1 cellular context compared by ENCODE assay signal in the genomic region with DNA sequence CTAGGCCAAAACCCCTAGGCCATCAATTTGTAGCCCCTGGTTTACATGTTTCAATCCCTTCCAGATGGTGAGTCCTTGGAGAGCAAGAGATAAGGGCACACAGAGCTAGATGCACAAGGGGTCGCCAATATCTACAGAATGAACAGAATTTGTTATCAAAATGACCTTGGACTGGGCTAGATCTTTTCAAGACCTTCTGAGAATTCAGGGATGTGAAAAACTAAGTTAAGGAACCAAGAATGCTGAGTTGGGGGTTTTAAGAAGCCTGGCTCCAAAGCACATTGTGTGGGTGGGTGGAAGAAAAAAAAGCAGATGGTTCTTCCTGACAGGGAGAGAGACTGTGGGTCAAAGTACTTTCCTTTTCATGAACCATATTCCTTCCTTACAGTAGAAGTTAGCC.
TF ChIP-seq lines count a peak whose summit lies in the region.

No MANE protein-coding gene starts in this region.

TF ChIP-seq in K562, 482 proteins besides CTCF, POLR2A, EP300 and RAD21 (continued from another document and continues in another):
- TF ChIP-seq, protein P1, sequence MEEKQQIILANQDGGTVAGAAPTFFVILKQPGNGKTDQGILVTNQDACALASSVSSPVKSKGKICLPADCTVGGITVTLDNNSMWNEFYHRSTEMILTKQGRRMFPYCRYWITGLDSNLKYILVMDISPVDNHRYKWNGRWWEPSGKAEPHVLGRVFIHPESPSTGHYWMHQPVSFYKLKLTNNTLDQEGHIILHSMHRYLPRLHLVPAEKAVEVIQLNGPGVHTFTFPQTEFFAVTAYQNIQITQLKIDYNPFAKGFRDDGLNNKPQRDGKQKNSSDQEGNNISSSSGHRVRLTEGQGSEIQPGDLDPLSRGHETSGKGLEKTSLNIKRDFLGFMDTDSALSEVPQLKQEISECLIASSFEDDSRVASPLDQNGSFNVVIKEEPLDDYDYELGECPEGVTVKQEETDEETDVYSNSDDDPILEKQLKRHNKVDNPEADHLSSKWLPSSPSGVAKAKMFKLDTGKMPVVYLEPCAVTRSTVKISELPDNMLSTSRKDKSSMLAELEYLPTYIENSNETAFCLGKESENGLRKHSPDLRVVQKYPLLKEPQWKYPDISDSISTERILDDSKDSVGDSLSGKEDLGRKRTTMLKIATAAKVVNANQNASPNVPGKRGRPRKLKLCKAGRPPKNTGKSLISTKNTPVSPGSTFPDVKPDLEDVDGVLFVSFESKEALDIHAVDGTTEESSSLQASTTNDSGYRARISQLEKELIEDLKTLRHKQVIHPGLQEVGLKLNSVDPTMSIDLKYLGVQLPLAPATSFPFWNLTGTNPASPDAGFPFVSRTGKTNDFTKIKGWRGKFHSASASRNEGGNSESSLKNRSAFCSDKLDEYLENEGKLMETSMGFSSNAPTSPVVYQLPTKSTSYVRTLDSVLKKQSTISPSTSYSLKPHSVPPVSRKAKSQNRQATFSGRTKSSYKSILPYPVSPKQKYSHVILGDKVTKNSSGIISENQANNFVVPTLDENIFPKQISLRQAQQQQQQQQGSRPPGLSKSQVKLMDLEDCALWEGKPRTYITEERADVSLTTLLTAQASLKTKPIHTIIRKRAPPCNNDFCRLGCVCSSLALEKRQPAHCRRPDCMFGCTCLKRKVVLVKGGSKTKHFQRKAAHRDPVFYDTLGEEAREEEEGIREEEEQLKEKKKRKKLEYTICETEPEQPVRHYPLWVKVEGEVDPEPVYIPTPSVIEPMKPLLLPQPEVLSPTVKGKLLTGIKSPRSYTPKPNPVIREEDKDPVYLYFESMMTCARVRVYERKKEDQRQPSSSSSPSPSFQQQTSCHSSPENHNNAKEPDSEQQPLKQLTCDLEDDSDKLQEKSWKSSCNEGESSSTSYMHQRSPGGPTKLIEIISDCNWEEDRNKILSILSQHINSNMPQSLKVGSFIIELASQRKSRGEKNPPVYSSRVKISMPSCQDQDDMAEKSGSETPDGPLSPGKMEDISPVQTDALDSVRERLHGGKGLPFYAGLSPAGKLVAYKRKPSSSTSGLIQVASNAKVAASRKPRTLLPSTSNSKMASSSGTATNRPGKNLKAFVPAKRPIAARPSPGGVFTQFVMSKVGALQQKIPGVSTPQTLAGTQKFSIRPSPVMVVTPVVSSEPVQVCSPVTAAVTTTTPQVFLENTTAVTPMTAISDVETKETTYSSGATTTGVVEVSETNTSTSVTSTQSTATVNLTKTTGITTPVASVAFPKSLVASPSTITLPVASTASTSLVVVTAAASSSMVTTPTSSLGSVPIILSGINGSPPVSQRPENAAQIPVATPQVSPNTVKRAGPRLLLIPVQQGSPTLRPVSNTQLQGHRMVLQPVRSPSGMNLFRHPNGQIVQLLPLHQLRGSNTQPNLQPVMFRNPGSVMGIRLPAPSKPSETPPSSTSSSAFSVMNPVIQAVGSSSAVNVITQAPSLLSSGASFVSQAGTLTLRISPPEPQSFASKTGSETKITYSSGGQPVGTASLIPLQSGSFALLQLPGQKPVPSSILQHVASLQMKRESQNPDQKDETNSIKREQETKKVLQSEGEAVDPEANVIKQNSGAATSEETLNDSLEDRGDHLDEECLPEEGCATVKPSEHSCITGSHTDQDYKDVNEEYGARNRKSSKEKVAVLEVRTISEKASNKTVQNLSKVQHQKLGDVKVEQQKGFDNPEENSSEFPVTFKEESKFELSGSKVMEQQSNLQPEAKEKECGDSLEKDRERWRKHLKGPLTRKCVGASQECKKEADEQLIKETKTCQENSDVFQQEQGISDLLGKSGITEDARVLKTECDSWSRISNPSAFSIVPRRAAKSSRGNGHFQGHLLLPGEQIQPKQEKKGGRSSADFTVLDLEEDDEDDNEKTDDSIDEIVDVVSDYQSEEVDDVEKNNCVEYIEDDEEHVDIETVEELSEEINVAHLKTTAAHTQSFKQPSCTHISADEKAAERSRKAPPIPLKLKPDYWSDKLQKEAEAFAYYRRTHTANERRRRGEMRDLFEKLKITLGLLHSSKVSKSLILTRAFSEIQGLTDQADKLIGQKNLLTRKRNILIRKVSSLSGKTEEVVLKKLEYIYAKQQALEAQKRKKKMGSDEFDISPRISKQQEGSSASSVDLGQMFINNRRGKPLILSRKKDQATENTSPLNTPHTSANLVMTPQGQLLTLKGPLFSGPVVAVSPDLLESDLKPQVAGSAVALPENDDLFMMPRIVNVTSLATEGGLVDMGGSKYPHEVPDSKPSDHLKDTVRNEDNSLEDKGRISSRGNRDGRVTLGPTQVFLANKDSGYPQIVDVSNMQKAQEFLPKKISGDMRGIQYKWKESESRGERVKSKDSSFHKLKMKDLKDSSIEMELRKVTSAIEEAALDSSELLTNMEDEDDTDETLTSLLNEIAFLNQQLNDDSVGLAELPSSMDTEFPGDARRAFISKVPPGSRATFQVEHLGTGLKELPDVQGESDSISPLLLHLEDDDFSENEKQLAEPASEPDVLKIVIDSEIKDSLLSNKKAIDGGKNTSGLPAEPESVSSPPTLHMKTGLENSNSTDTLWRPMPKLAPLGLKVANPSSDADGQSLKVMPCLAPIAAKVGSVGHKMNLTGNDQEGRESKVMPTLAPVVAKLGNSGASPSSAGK (IDR thresholded peaks at IDR 0.05): no peak
- TF ChIP-seq ZNF12 (CRISPR knock-in tag; IDR thresholded peaks at IDR 0.05): no peak
- no peak for TF ChIP-seq ZNF431 (CRISPR knock-in tag; IDR thresholded peaks at IDR 0.05)
- TF ChIP-seq ZBTB12 (CRISPR knock-in tag; IDR thresholded peaks at IDR 0.05): no peak
- TF ChIP-seq MAFK (IDR thresholded peaks at IDR 0.05; ENCODE audit: low read length): peak; percentile 85
- TF ChIP-seq ZNF274 (IDR thresholded peaks at IDR 0.05; ENCODE audit: borderline replicate concordance, low read depth, low read length): no peak
- peak; percentile 91 for TF ChIP-seq MAFG (tag; conservative IDR thresholded peaks at IDR 0.05)
- peak; percentile 47; the same call in 1 of the 2 replicates for TF ChIP-seq POLR2AphosphoS5 (IDR thresholded peaks at IDR 0.05; ENCODE audit: control insufficient read depth, insufficient read depth, low read depth, low read length)
- no peak for TF ChIP-seq PHB (CRISPR knock-in tag; IDR thresholded peaks at IDR 0.05)
- TF ChIP-seq BDP1 (IDR thresholded peaks at IDR 0.05; ENCODE audit: insufficient read depth, insufficient read length): no peak
- no peak for TF ChIP-seq STAT5B (CRISPR knock-in tag; IDR thresholded peaks at IDR 0.05)
- TF ChIP-seq TEAD4 (IDR thresholded peaks at IDR 0.05; ENCODE audit: low read length): peak; percentile 62
- TF ChIP-seq TEAD4 (CRISPR knock-in tag; IDR thresholded peaks at IDR 0.05; ENCODE audit: borderline replicate concordance): no peak
- TF ChIP-seq MCM7 (IDR thresholded peaks at IDR 0.05): no peak
- TF ChIP-seq ZBTB8A (IDR thresholded peaks at IDR 0.05; ENCODE audit: partially characterized antibody): no peak
- TF ChIP-seq PHB2 (IDR thresholded peaks at IDR 0.05; ENCODE audit: low read depth): no peak
- no peak for TF ChIP-seq RBM22 (IDR thresholded peaks at IDR 0.05; ENCODE audit: low read depth, low read length, poor library complexity, severe bottlenecking)
- TF ChIP-seq ZNF740 (CRISPR knock-in tag; IDR thresholded peaks at IDR 0.05): no peak
- TF ChIP-seq ZNF740 (tag; IDR thresholded peaks at IDR 0.05): no peak
- TF ChIP-seq JUND (IDR thresholded peaks at IDR 0.05; ENCODE audit: borderline replicate concordance, low read depth, low read length): no peak
- TF ChIP-seq JUND (tag; IDR thresholded peaks at IDR 0.05; ENCODE audit: borderline replicate concordance, low read depth, low read length): peak; percentile 42; the same call in 1 of the 3 replicates
- TF ChIP-seq CHD1 (IDR thresholded peaks at IDR 0.05; ENCODE audit: low read length): no peak
- TF ChIP-seq, protein P2, sequence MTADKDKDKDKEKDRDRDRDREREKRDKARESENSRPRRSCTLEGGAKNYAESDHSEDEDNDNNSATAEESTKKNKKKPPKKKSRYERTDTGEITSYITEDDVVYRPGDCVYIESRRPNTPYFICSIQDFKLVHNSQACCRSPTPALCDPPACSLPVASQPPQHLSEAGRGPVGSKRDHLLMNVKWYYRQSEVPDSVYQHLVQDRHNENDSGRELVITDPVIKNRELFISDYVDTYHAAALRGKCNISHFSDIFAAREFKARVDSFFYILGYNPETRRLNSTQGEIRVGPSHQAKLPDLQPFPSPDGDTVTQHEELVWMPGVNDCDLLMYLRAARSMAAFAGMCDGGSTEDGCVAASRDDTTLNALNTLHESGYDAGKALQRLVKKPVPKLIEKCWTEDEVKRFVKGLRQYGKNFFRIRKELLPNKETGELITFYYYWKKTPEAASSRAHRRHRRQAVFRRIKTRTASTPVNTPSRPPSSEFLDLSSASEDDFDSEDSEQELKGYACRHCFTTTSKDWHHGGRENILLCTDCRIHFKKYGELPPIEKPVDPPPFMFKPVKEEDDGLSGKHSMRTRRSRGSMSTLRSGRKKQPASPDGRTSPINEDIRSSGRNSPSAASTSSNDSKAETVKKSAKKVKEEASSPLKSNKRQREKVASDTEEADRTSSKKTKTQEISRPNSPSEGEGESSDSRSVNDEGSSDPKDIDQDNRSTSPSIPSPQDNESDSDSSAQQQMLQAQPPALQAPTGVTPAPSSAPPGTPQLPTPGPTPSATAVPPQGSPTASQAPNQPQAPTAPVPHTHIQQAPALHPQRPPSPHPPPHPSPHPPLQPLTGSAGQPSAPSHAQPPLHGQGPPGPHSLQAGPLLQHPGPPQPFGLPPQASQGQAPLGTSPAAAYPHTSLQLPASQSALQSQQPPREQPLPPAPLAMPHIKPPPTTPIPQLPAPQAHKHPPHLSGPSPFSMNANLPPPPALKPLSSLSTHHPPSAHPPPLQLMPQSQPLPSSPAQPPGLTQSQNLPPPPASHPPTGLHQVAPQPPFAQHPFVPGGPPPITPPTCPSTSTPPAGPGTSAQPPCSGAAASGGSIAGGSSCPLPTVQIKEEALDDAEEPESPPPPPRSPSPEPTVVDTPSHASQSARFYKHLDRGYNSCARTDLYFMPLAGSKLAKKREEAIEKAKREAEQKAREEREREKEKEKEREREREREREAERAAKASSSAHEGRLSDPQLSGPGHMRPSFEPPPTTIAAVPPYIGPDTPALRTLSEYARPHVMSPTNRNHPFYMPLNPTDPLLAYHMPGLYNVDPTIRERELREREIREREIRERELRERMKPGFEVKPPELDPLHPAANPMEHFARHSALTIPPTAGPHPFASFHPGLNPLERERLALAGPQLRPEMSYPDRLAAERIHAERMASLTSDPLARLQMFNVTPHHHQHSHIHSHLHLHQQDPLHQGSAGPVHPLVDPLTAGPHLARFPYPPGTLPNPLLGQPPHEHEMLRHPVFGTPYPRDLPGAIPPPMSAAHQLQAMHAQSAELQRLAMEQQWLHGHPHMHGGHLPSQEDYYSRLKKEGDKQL (CRISPR knock-in tag; IDR thresholded peaks at IDR 0.05; ENCODE audit: borderline replicate concordance): no peak
- no peak for TF ChIP-seq DNMT1 (IDR thresholded peaks at IDR 0.05)
- no peak for TF ChIP-seq ZBED1 (IDR thresholded peaks at IDR 0.05)
- TF ChIP-seq, protein P3, sequence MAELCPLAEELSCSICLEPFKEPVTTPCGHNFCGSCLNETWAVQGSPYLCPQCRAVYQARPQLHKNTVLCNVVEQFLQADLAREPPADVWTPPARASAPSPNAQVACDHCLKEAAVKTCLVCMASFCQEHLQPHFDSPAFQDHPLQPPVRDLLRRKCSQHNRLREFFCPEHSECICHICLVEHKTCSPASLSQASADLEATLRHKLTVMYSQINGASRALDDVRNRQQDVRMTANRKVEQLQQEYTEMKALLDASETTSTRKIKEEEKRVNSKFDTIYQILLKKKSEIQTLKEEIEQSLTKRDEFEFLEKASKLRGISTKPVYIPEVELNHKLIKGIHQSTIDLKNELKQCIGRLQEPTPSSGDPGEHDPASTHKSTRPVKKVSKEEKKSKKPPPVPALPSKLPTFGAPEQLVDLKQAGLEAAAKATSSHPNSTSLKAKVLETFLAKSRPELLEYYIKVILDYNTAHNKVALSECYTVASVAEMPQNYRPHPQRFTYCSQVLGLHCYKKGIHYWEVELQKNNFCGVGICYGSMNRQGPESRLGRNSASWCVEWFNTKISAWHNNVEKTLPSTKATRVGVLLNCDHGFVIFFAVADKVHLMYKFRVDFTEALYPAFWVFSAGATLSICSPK (IDR thresholded peaks at IDR 0.05; ENCODE audit: borderline replicate concordance): no peak
- no peak for TF ChIP-seq ZNF785 (CRISPR knock-in tag; IDR thresholded peaks at IDR 0.05)
- no peak for TF ChIP-seq ZNF23 (CRISPR knock-in tag; IDR thresholded peaks at IDR 0.05)
- TF ChIP-seq CBFA2T2 (conservative IDR thresholded peaks at IDR 0.05): peak; percentile 81
- no peak; the same call in 1 of the 2 replicates for TF ChIP-seq BRD4 (IDR thresholded peaks at IDR 0.05)
